8 cellular contexts compared by ENCODE assay signal in genomic region chr19:34255546-34255945, GRCh38. TPM values are rescaled to one million over a fixed set of nuclear protein-coding genes. Genes with fewer than 3 reads are reported as not detected.
DNase-seq lines count a peak whose midpoint lies in the region; ATAC-seq and TF ChIP-seq lines count a peak whose summit lies in the region.

No MANE protein-coding gene starts in this region.

- H3K27me3 ChIP-seq in body of pancreas (no peaks in the 10 kb centered on the region), mesendoderm (ENCODE audit: insufficient read depth, low read length, poor library complexity) (no peaks in the 10 kb centered on the region)

- H2AK5ac ChIP-seq in mesendoderm (ENCODE audit: low read length), result no peak overlapping the region

- ATAC-seq in body of pancreas (peak; percentile 5), GM18907 (IDR thresholded peaks at IDR 0.05; ENCODE audit: unreplicated experiment) (no peak)

- no peaks in the 10 kb centered on the region for H3K9me3 Mint-ChIP-seq in activated naive CD4-positive, alpha-beta T cell treated with anti-CD3 and anti-CD28 coated beads, Interleukin-2, amount 10 ng/mL, durations not matched to agents 7 days and 5 days
- peaks cover 4% of the 10 kb centered on the region for H3K9me3 Mint-ChIP-seq in type B pancreatic cell

- CTCF ChIA-PET in activated naive CD4-positive, alpha-beta T cell treated with anti-CD3 and anti-CD28 coated beads, Interleukin-2, amount 10 ng/mL, durations not matched to agents 7 days and 5 days (lab: Charles Lee), result no interaction called here

- no peak for TF ChIP-seq CTCF in body of pancreas (IDR thresholded peaks at IDR 0.05)
- no peak for TF ChIP-seq CTCF in type B pancreatic cell (conservative IDR thresholded peaks at IDR 0.05)

- no peak overlapping the region for H4K8ac ChIP-seq in mesendoderm (ENCODE audit: low read depth, low read length)

- H3K18ac ChIP-seq in mesendoderm (ENCODE audit: low read length), result no peak overlapping the region

- H3K4me1 ChIP-seq in body of pancreas (peaks cover 48% of the 10 kb centered on the region), mesendoderm (ENCODE audit: control insufficient read depth, low read depth, low read length) (no peaks in the 10 kb centered on the region)

- peaks cover 11% of the 10 kb centered on the region for H3K36me3 Mint-ChIP-seq in activated naive CD4-positive, alpha-beta T cell treated with anti-CD3 and anti-CD28 coated beads, Interleukin-2, amount 10 ng/mL, durations not matched to agents 7 days and 5 days
- peaks cover 6% of the 10 kb centered on the region for H3K36me3 Mint-ChIP-seq in type B pancreatic cell

- H3K4me2 ChIP-seq in mesendoderm (ENCODE audit: low read length), result peak overlapping the region; percentile 49

- H3K79me1 ChIP-seq in mesendoderm (ENCODE audit: low read length), result no peaks in the 10 kb centered on the region

- peaks cover 3% of the 10 kb centered on the region for H3K79me2 ChIP-seq in mesendoderm (ENCODE audit: control insufficient read depth, insufficient read depth, low read length)

- no peaks in the 10 kb centered on the region for H3K36me3 ChIP-seq in body of pancreas (replicated peaks in 1 of 2; ENCODE audit: insufficient read depth in 1 of 2, low read depth in 2 of 2)
- no peaks in the 10 kb centered on the region for H3K36me3 ChIP-seq in mesendoderm (ENCODE audit: control insufficient read depth, insufficient read depth, low read length)

- peak overlapping the region; percentile 86 for H3K27ac Mint-ChIP-seq in activated naive CD4-positive, alpha-beta T cell treated with anti-CD3 and anti-CD28 coated beads, Interleukin-2, amount 10 ng/mL, durations not matched to agents 7 days and 5 days
- peak overlapping the region; percentile 87 for H3K27ac Mint-ChIP-seq in type B pancreatic cell

- H2BK15ac ChIP-seq in mesendoderm (replicated peaks; ENCODE audit: low read depth), result no peak overlapping the region

- peak overlapping the region; percentile 88 for H3K9ac ChIP-seq in mesendoderm (ENCODE audit: low read length)

- peak overlapping the region; percentile 95 for H3K56ac ChIP-seq in mesendoderm (ENCODE audit: low read length)

- H3K9me3 ChIP-seq in body of pancreas, result no peaks in the 10 kb centered on the region

- H3K27ac ChIP-seq in body of pancreas, result peak overlapping the region in 3 of 4 donors; percentile 83 to 99 (median 88)
- no peak overlapping the region for H3K27ac ChIP-seq in mesendoderm (ENCODE audit: low read depth, low read length)

- intact Hi-C loops in body of pancreas (cut with DNase I), result no loop called here

- H3K4me3 Mint-ChIP-seq in activated naive CD4-positive, alpha-beta T cell treated with anti-CD3 and anti-CD28 coated beads, Interleukin-2, amount 10 ng/mL, durations not matched to agents 7 days and 5 days, result peak overlapping the region; percentile 82
- H3K4me3 Mint-ChIP-seq in type B pancreatic cell, result peak overlapping the region; percentile 87

- H3K4me3 ChIP-seq in body of pancreas (peak overlapping the region in 1 of 2 donors; percentile 67), mesendoderm (ENCODE audit: low read length) (no peak overlapping the region)

- no peaks in the 10 kb centered on the region for H3K27me3 Mint-ChIP-seq in activated naive CD4-positive, alpha-beta T cell treated with anti-CD3 and anti-CD28 coated beads, Interleukin-2, amount 10 ng/mL, durations not matched to agents 7 days and 5 days
- H3K27me3 Mint-ChIP-seq in type B pancreatic cell, result peaks cover 3% of the 10 kb centered on the region

- TF ChIP-seq POLR2A in body of pancreas (IDR thresholded peaks at IDR 0.05), result no peak

- 11 to 19% methylated on average over 9 of the region's 9 CpGs for WGBS in body of pancreas, 2 donors
- no CpG with 5 or more reads among the region's 9 CpGs for WGBS in mesendoderm (ENCODE audit: extremely low coverage, insufficient coverage, low lambda C conversion rate)

- H4K5ac ChIP-seq in mesendoderm (ENCODE audit: low read length), result no peak overlapping the region

- no peak overlapping the region for H2BK120ac ChIP-seq in mesendoderm (ENCODE audit: low read depth, low read length)

- no peak for DNase-seq in activated naive CD4-positive, alpha-beta T cell treated with anti-CD3 and anti-CD28 coated beads, Interleukin-2, amount 10 ng/mL, durations not matched to agents 7 days and 5 days
- DNase-seq in activated naive CD4-positive, alpha-beta T cell (lab: John Stamatoyannopoulos, UW), result no peak
- peak in 1 of 4 donors; percentile 51 for DNase-seq in body of pancreas
- DNase-seq in mesendoderm, result no peak
- DNase-seq in type B pancreatic cell (ENCODE audit: extremely low spot score, unreplicated experiment), result no peak
- no peak for DNase-seq in ureter (ENCODE audit: low spot score)
- DNase-seq in NCI-H2196 treated with DMSO at 0.1 percent for 48 hours (lab: John Stamatoyannopoulos, UW; ENCODE audit: unreplicated experiment), result no peak

- no peak overlapping the region for H3K23ac ChIP-seq in mesendoderm (ENCODE audit: low read length)

- no peak overlapping the region for H3K4ac ChIP-seq in mesendoderm (ENCODE audit: low read depth, low read length)

- H2BK5ac ChIP-seq in mesendoderm (ENCODE audit: low read length), result no peak overlapping the region

- peaks cover 32% of the 10 kb centered on the region for H3K4me1 Mint-ChIP-seq in activated naive CD4-positive, alpha-beta T cell treated with anti-CD3 and anti-CD28 coated beads, Interleukin-2, amount 10 ng/mL, durations not matched to agents 7 days and 5 days
- H3K4me1 Mint-ChIP-seq in type B pancreatic cell (ENCODE audit: unreplicated experiment), result peaks cover 20% of the 10 kb centered on the region

RNA-seq across cellular contexts. Expression of gene GARRE1, which starts 1.2 kb away (rescaled TPM):
- total RNA-seq in body of pancreas, result 10 to 100 TPM; 17.1 to 26.4 TPM
- polyA plus RNA-seq in mesendoderm (2013, experiment 1 of 2), result 25.6 TPM
- polyA plus RNA-seq in mesendoderm (2013, experiment 2 of 2), result 24.6 TPM
- 22.5 and 22.8 TPM in 2 replicates for total RNA-seq in type B pancreatic cell (ENCODE audit: low replicate concordance)
- total RNA-seq in ureter, result 27.2 TPM
